In genomic region chr20:35251613-35251940, GRCh38 we compare ENCODE assay signal across 21 cellular contexts. TPM values are rescaled to one million over a fixed set of nuclear protein-coding genes. Genes with fewer than 3 reads are reported as not detected.
DNase-seq lines count a peak whose midpoint lies in the region; ATAC-seq and TF ChIP-seq lines count a peak whose summit lies in the region.
"Had no signal": no experiment of that assay in that cellular context is flagged by ENCODE, and none has a peak within 500 bp of the region (broad histone marks: within the 10 kb centered on the region; RNA-seq: fewer than 3 reads in every experiment).

No MANE protein-coding gene starts in this region.

- H3K4me1 ChIP-seq in duodenal mucosa (ENCODE audit: control insufficient read depth in 1 of 2, insufficient read depth in 2 of 2, low read length in 2 of 2) (peaks cover 18% of the 10 kb centered on the region in 2 donors), thymus (ENCODE audit: control insufficient read depth, insufficient read depth, low read length) (no peaks in the 10 kb centered on the region), right lobe of liver (no peaks in the 10 kb centered on the region), upper lobe of left lung (no peaks in the 10 kb centered on the region)
- H3K4me1 ChIP-seq: Caco-2, left ventricle myocardium inferior, suprapubic skin had no signal

- intact Hi-C loops in right lobe of liver (cut with DNase I): no loop called here

- DNase-seq in activated effector memory CD4-positive, alpha-beta T cell treated with anti-CD3 and anti-CD28 coated beads, Interleukin-2, amount 50 U/mL, for 16 hours: peak; percentile 48
- no peak for DNase-seq in activated effector memory CD4-positive, alpha-beta T cell treated with Interleukin-2 at 50 U/mL for 16 hours
- DNase-seq in T-cell (no peak), osteocyte (ENCODE audit: extremely low spot score, unreplicated experiment) (no peak), right lobe of liver (no peak), upper lobe of left lung (no peak)
- DNase-seq: activated CD4-positive, alpha-beta T cell treated with anti-CD3 and anti-CD28 coated beads, Interleukin-2, amount 50 U/mL, for 4 hours; anterior cingulate cortex; Caco-2; head of caudate nucleus; KG1; left ventricle myocardium inferior; mucosa of descending colon; NCI-H1930; NCI-H446 treated with DMSO at 0.1 percent for 48 hours; nucleus accumbens; retina had no signal

- TF ChIP-seq CTCF in osteocyte (IDR thresholded peaks at IDR 0.05): no peak
- TF ChIP-seq CTCF in right lobe of liver (IDR thresholded peaks at IDR 0.05): no peak
- no peak for TF ChIP-seq CTCF in upper lobe of left lung (IDR thresholded peaks at IDR 0.05)

- ATAC-seq in T-cell (replicated peaks in 1 of 4): no peak
- no peak for ATAC-seq in right lobe of liver
- no peak for ATAC-seq in upper lobe of left lung (ENCODE audit: low FRiP score in 2 of 2)

- WGBS in thymus: 95% methylated on average over 2 of the region's 2 CpGs
- no CpG with 5 or more reads among the region's 2 CpGs for WGBS in right lobe of liver (ENCODE audit: insufficient coverage, low coverage, low lambda C conversion rate, missing lambda C conversion rate)
- WGBS in upper lobe of left lung, 2 donors: 94 to 100% methylated on average over 2 of the region's 2 CpGs

- H3K27me3 ChIP-seq in duodenal mucosa (ENCODE audit: control insufficient read depth in 1 of 2, insufficient read depth in 2 of 2, low read length in 2 of 2) (no peaks in the 10 kb centered on the region), thymus (ENCODE audit: control insufficient read depth, insufficient read depth) (no peaks in the 10 kb centered on the region), right lobe of liver (no peaks in the 10 kb centered on the region), upper lobe of left lung (no peaks in the 10 kb centered on the region)
- H3K27me3 ChIP-seq: suprapubic skin had no signal

- peak overlapping the region; percentile 30 for H3K27ac ChIP-seq in duodenal mucosa (ENCODE audit: low read depth, low read length)
- H3K27ac ChIP-seq in thymus (ENCODE audit: low read depth): peak overlapping the region; percentile 56
- H3K27ac ChIP-seq in right lobe of liver: no peak overlapping the region
- peak overlapping the region in 1 of 4 donors; percentile 46 for H3K27ac ChIP-seq in upper lobe of left lung
- H3K27ac ChIP-seq: left ventricle myocardium inferior, SK-N-MC, suprapubic skin had no signal

- no peaks in the 10 kb centered on the region for H3K9me3 Mint-ChIP-seq in T-cell
- no peaks in the 10 kb centered on the region for H3K9me3 Mint-ChIP-seq in osteocyte (ENCODE audit: unreplicated experiment)

- H3K27me3 Mint-ChIP-seq in T-cell (no peaks in the 10 kb centered on the region), osteocyte (ENCODE audit: unreplicated experiment) (no peaks in the 10 kb centered on the region)

- H3K4me1 Mint-ChIP-seq in T-cell (peaks cover 18 to 31% (median 26%) of the 10 kb centered on the region in 3 donors), osteocyte (ENCODE audit: unreplicated experiment) (no peaks in the 10 kb centered on the region)

- H3K4me3 Mint-ChIP-seq in T-cell (peak overlapping the region in 2 of 3 donors; percentile 41 to 52), osteocyte (ENCODE audit: unreplicated experiment) (no peak overlapping the region)

- TF ChIP-seq POLR2A in right lobe of liver (IDR thresholded peaks at IDR 0.05): no peak
- no peak for TF ChIP-seq POLR2A in upper lobe of left lung (IDR thresholded peaks at IDR 0.05)

- H3K4me3 ChIP-seq in duodenal mucosa (ENCODE audit: low read depth in 1 of 2, low read length in 2 of 2) (peak overlapping the region in 1 of 2 donors; percentile 41), thymus (ENCODE audit: low read length) (no peak overlapping the region), right lobe of liver (no peak overlapping the region), upper lobe of left lung (no peak overlapping the region)
- H3K4me3 ChIP-seq: left ventricle myocardium inferior, mucosa of descending colon, SK-N-MC, suprapubic skin had no signal

- peak overlapping the region in 1 of 2 donors; percentile 8 for H3K9ac ChIP-seq in duodenal mucosa (ENCODE audit: low read depth in 1 of 2, low read length in 2 of 2)

- H3K9me3 ChIP-seq in duodenal mucosa (ENCODE audit: control insufficient read depth in 1 of 2, low read length in 2 of 2) (no peaks in the 10 kb centered on the region), thymus (ENCODE audit: control insufficient read depth) (no peaks in the 10 kb centered on the region), right lobe of liver (no peaks in the 10 kb centered on the region), upper lobe of left lung (no peaks in the 10 kb centered on the region)
- H3K9me3 ChIP-seq: Caco-2, left ventricle myocardium inferior, mucosa of descending colon, suprapubic skin had no signal

- H3K27ac Mint-ChIP-seq in T-cell (peak overlapping the region; percentile 97 to 98), osteocyte (ENCODE audit: unreplicated experiment) (no peak overlapping the region)

- no peak for TF ChIP-seq EP300 in upper lobe of left lung (IDR thresholded peaks at IDR 0.05)

- H3K36me3 Mint-ChIP-seq in T-cell (peaks cover 32% of the 10 kb centered on the region), osteocyte (ENCODE audit: unreplicated experiment) (peaks cover 5% of the 10 kb centered on the region)

- H3K36me3 ChIP-seq in duodenal mucosa (ENCODE audit: control insufficient read depth in 1 of 2, insufficient read depth in 2 of 2, low read length in 2 of 2) (peaks cover 0 to 4% of the 10 kb centered on the region in 2 donors), thymus (ENCODE audit: control insufficient read depth, insufficient read depth) (no peaks in the 10 kb centered on the region), right lobe of liver (no peaks in the 10 kb centered on the region), upper lobe of left lung (no peaks in the 10 kb centered on the region)
- H3K36me3 ChIP-seq: left ventricle myocardium inferior, suprapubic skin had no signal

- POLR2A ChIA-PET in T-cell (lab: Charles Lee): interaction anchor here in 1 of 2 donors (0.7 kb wide), 1 partner anchor 25 kb away, joined by 8 read pairs; no protein-coding TSS in a partner anchor

- CTCF ChIA-PET in T-cell (lab: Charles Lee): interaction anchor here in 1 of 2 donors (0.7 to 1.2 kb wide), 4 partner anchors 24 to 296 kb away, joined by 3 to 4 read pairs (median 4); no protein-coding TSS in a partner anchor

RNA-seq across cellular contexts. Expression of gene MMP24, which starts 25.1 kb away (rescaled TPM):
- total RNA-seq in T-cell (under 1 TPM in 3 of 5 donors, not detected in 2; 0.15 to 0.49 (median 0.16) TPM), osteocyte (0.54 and 0.63 TPM in 2 replicates), right lobe of liver (1 to 10 TPM in 2 of 6 experiments, under 1 TPM in 4; 0.27 to 1.5 (median 0.84) TPM), upper lobe of left lung (10 to 100 TPM in 5 of 6 donors, 1 to 10 TPM in 1; 7.3 to 25.4 (median 15.6) TPM)
- polyA plus RNA-seq in thymus: 0.11 TPM

RNA-seq across cellular contexts. Expression of gene MMP24OS, which starts 26.3 kb away (rescaled TPM):
- total RNA-seq in T-cell: 10 to 100 TPM; 59.5 to 95.5 (median 72.0) TPM
- polyA plus RNA-seq in thymus: 32.0 TPM
- 118 and 120 TPM in 2 replicates for total RNA-seq in osteocyte
- 10 to 100 TPM; 13.3 to 40.7 (median 23.5) TPM for total RNA-seq in right lobe of liver
- 100 to 1,000 TPM in 1 of 6 donors, 10 to 100 TPM in 5; 27.8 to 145 (median 42.6) TPM for total RNA-seq in upper lobe of left lung

RNA-seq across cellular contexts. Expression of gene EIF6, which starts 33.0 kb away (rescaled TPM):
- 10 to 100 TPM; 43.8 to 70.7 (median 69.6) TPM for total RNA-seq in T-cell
- polyA plus RNA-seq in thymus: 88.6 TPM
- total RNA-seq in osteocyte: 131 and 136 TPM in 2 replicates
- total RNA-seq in right lobe of liver: 100 to 1,000 TPM in 2 of 6 experiments, 10 to 100 TPM in 4; 73.6 to 131 (median 83.3) TPM
- total RNA-seq in upper lobe of left lung: 100 to 1,000 TPM in 2 of 6 donors, 10 to 100 TPM in 4; 57.5 to 106 (median 88.7) TPM

RNA-seq across cellular contexts. Expression of gene FAM83C, which starts 40.6 kb away (rescaled TPM):
- under 1 TPM in 1 of 5 donors, not detected in 4; 0.15 TPM for total RNA-seq in T-cell
- 0.14 TPM for polyA plus RNA-seq in thymus
- not detected in 2 replicates for total RNA-seq in osteocyte
- total RNA-seq in right lobe of liver: not detected
- total RNA-seq in upper lobe of left lung: not detected
- total RNA-seq: Caco-2, left ventricle myocardium inferior had no signal

Comparison
In these comparisons a context has a peak if more than half of its experiments do, and no peak if none do; other contexts are left out.
1. H3K27ac ChIP-seq: peak in duodenal mucosa (single experiment) and thymus (single experiment); none in right lobe of liver (0 of 3).